Comparison of ENCODE assay signal across 18 cellular contexts in the genomic region with DNA sequence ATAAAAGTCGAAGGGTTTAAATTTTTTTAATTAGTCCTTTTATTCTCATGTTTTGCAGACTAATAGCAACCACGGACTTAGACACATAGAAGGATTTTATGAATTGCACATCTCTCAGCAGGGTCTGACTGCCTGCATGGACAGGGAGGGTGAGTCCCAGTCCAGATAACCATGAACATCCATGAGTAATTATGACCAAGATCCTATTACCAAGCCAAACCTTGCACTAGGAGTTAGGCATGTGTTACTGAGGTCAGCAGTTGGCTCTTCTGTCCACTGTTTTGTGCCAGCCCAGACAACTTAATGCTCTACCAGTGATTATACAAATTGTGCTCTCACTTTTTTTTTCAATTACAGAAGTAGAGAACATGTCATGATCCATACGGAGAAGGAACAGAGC.
"Had no signal": no experiment of that assay in that cellular context is flagged by ENCODE, and none has a peak within 500 bp of the region (broad histone marks: within the 10 kb centered on the region; RNA-seq: fewer than 3 reads in every experiment).

No MANE protein-coding gene starts in this region.

- H3K27ac ChIP-seq: dorsolateral prefrontal cortex, foreskin keratinocyte, heart left ventricle, stomach, VCaP had no signal

- H3K9me3 Mint-ChIP-seq: activated naive CD4-positive, alpha-beta T cell treated with anti-CD3 and anti-CD28 coated beads, Interleukin-2, amount 10 ng/mL, durations not matched to agents 7 days and 5 days; activated T-helper 17 cell treated with anti-CD3 and anti-CD28 coated beads, Interleukin-2, amount 50 U/mL, for 72 hours; endodermal cell; neural crest cell had no signal

- H3K27ac Mint-ChIP-seq: activated naive CD4-positive, alpha-beta T cell treated with anti-CD3 and anti-CD28 coated beads, Interleukin-2, amount 10 ng/mL, durations not matched to agents 7 days and 5 days; activated T-helper 17 cell treated with anti-CD3 and anti-CD28 coated beads, Interleukin-2, amount 50 U/mL, for 72 hours; endodermal cell; T-cell had no signal

- H3K27me3 ChIP-seq: foreskin keratinocyte, stomach had no signal

- H3K27me3 Mint-ChIP-seq: activated naive CD4-positive, alpha-beta T cell treated with anti-CD3 and anti-CD28 coated beads, Interleukin-2, amount 10 ng/mL, durations not matched to agents 7 days and 5 days had no signal

- H3K36me3 ChIP-seq: heart left ventricle, stomach had no signal

- H3K4me1 Mint-ChIP-seq: activated naive CD4-positive, alpha-beta T cell treated with anti-CD3 and anti-CD28 coated beads, Interleukin-2, amount 10 ng/mL, durations not matched to agents 7 days and 5 days; activated T-helper 17 cell treated with anti-CD3 and anti-CD28 coated beads, Interleukin-2, amount 50 U/mL, for 72 hours; neural crest cell; T-cell had no signal

- H3K4me1 ChIP-seq: foreskin keratinocyte, stomach had no signal

- H3K36me3 Mint-ChIP-seq: activated naive CD4-positive, alpha-beta T cell treated with anti-CD3 and anti-CD28 coated beads, Interleukin-2, amount 10 ng/mL, durations not matched to agents 7 days and 5 days; T-cell had no signal

- H3K9me3 ChIP-seq: heart left ventricle, stomach had no signal

- H3K4me3 ChIP-seq: dorsolateral prefrontal cortex, heart left ventricle, lung, stomach had no signal

- H3K4me3 Mint-ChIP-seq: activated naive CD4-positive, alpha-beta T cell treated with anti-CD3 and anti-CD28 coated beads, Interleukin-2, amount 10 ng/mL, durations not matched to agents 7 days and 5 days; activated T-helper 17 cell treated with anti-CD3 and anti-CD28 coated beads, Interleukin-2, amount 50 U/mL, for 72 hours; endodermal cell; neural crest cell; T-cell had no signal

- DNase-seq: activated CD4-positive, alpha-beta T cell treated with anti-CD3 and anti-CD28 coated beads for 1 hour; activated CD4-positive, alpha-beta T cell treated with anti-CD3 and anti-CD28 coated beads, Interleukin-2, amount 50 U/mL, for 48 hours; activated naive CD4-positive, alpha-beta T cell treated with anti-CD3 and anti-CD28 coated beads, Interleukin-2, amount 10 ng/mL, durations not matched to agents 7 days and 5 days; dorsolateral prefrontal cortex; endodermal cell; erythroblast; foreskin keratinocyte; heart left ventricle; left cardiac atrium; stimulated activated CD4-positive, alpha-beta T cell treated with anti-CD3 and anti-CD28 coated beads, Interleukin-12 subunit alpha, Interleukin-12 subunit beta, amount 100 ng/mL, for 4 hours; stimulated activated CD4-positive, alpha-beta T cell treated with anti-CD3 and anti-CD28 coated beads, Interleukin-2, amount 100 ng/mL, for 24 hours; stomach; T-cell; T-helper 9 cell had no signal

- ATAC-seq: activated T-helper 17 cell treated with anti-CD3 and anti-CD28 coated beads, Interleukin-2, amount 50 U/mL, for 72 hours; foreskin keratinocyte; T-cell had no signal
